Comparison of ENCODE assay signal across 1 cellular context in genomic region chr12:110348431-110349059, GRCh38.
TF ChIP-seq lines count a peak whose summit lies in the region.

No MANE protein-coding gene starts in this region.

TF ChIP-seq in GM23338, 12 proteins besides CTCF, POLR2A, EP300 and RAD21 (continued from another document):
- TF ChIP-seq ZNF462 (CRISPR knock-in tag; IDR thresholded peaks at IDR 0.05) (no peak), POLR2AphosphoS5 (IDR thresholded peaks at IDR 0.05; ENCODE audit: low read depth) (no peak), JUNB (IDR thresholded peaks at IDR 0.05; ENCODE audit: unreplicated experiment) (no peak), CREB1 (CRISPR knock-in tag; IDR thresholded peaks at IDR 0.05; ENCODE audit: low read depth) (no peak), EZH2phosphoT487 (IDR thresholded peaks at IDR 0.05; ENCODE audit: unreplicated experiment) (no peak), NANOG (IDR thresholded peaks at IDR 0.05; ENCODE audit: borderline replicate concordance) (no peak), STAT1 (IDR thresholded peaks at IDR 0.05; ENCODE audit: unreplicated experiment) (no peak), EZH2 (IDR thresholded peaks at IDR 0.05; ENCODE audit: low read depth, unreplicated experiment) (no peak), ETS1 (IDR thresholded peaks at IDR 0.05) (no peak)
